9 cellular contexts compared by ENCODE assay signal in genomic region chr1:204417231-204417997, GRCh38. TPM values are rescaled to one million over a fixed set of nuclear protein-coding genes. Genes with fewer than 3 reads are reported as not detected.
DNase-seq lines count a peak whose midpoint lies in the region; ATAC-seq and TF ChIP-seq lines count a peak whose summit lies in the region.
"Had no signal": no experiment of that assay in that cellular context is flagged by ENCODE, and none has a peak within 500 bp of the region (broad histone marks: within the 10 kb centered on the region; RNA-seq: fewer than 3 reads in every experiment).

No MANE protein-coding gene starts in this region.

- H3K27ac ChIP-seq in breast epithelium (peak overlapping the region; percentile 87 to 94), layer of hippocampus (ENCODE audit: low read depth, low read length) (peak overlapping the region; percentile 44)

- intact Hi-C loops in breast epithelium (cut with DNase I; ENCODE audit: low total_unique reads) = loop anchor here (10.0 kb wide), 1 partner anchor 507 kb away; no protein-coding TSS in a partner anchor

- peak; percentile 16 for DNase-seq in NK-92 treated with Interleukin-12 subunit alpha and Interleukin-12 subunit beta, amount 100 ng/mL, for 24 hours (lab: John Stamatoyannopoulos, UW)
- no peak for DNase-seq in NK-92 (lab: John Stamatoyannopoulos, UW; ENCODE audit: unreplicated experiment)
- peak; percentile 94 for DNase-seq in SIG-M5 treated with dmso at 0.1 percent for 504 hours (lab: John Stamatoyannopoulos, UW; ENCODE audit: unreplicated experiment)
- DNase-seq in breast epithelium (ENCODE audit: low spot score in 2 of 2) = peak; percentile 73
- DNase-seq in stimulated activated CD8-positive, alpha-beta memory T cell treated with anti-CD3 and anti-CD28 coated beads, Interleukin-4, amount 100 ng/mL, for 48 hours = peak; percentile 68
- DNase-seq: CD4-positive, CD25-positive, alpha-beta regulatory T cell had no signal

- ATAC-seq in GM18502 (IDR thresholded peaks at IDR 0.05; ENCODE audit: poor library complexity, unreplicated experiment) = no peak
- ATAC-seq in HG03354 (IDR thresholded peaks at IDR 0.05; ENCODE audit: poor library complexity, severe bottlenecking, unreplicated experiment) = no peak

- no peak for TF ChIP-seq CTCF in breast epithelium (IDR thresholded peaks at IDR 0.05)

- no peaks in the 10 kb centered on the region for H3K27me3 ChIP-seq in breast epithelium
- no peaks in the 10 kb centered on the region for H3K27me3 ChIP-seq in layer of hippocampus (ENCODE audit: control insufficient read depth, insufficient read depth, low read length)

- H3K36me3 ChIP-seq in breast epithelium = no peaks in the 10 kb centered on the region

- H3K9me3 ChIP-seq in breast epithelium = no peaks in the 10 kb centered on the region

- peak overlapping the region; percentile 3 to 37 (median 3) for H3K4me3 ChIP-seq in breast epithelium

- peaks cover 0 to 5% of the 10 kb centered on the region in 2 donors for H3K4me1 ChIP-seq in breast epithelium

- TF ChIP-seq POLR2A in breast epithelium (IDR thresholded peaks at IDR 0.05) = no peak

RNA-seq across cellular contexts. Expression of gene PPP1R15B, which starts 5.8 kb away (rescaled TPM):
- 10 to 100 TPM; 47.5 to 91.6 (median 53.3) TPM for total RNA-seq in breast epithelium

RNA-seq across cellular contexts. Expression of gene PLEKHA6, which starts 57.7 kb away (rescaled TPM):
- total RNA-seq in breast epithelium = 10 to 100 TPM in 2 of 3 donors, 1 to 10 TPM in 1; 1.4 to 34.0 (median 17.7) TPM
